8 cellular contexts compared by ENCODE assay signal in genomic region chr17:39197380-39198185, GRCh38. TPM values are rescaled to one million over a fixed set of nuclear protein-coding genes. Genes with fewer than 3 reads are reported as not detected.
DNase-seq lines count a peak whose midpoint lies in the region; ATAC-seq and TF ChIP-seq lines count a peak whose summit lies in the region.

TSS of gene CACNB1 (minus strand) at chr17:39197669. CDS start at chr17:39197495, 174 bp downstream.

- peaks cover 38% of the 10 kb centered on the region for H3K4me1 ChIP-seq in cardiac muscle cell (ENCODE audit: low read depth)
- peaks cover 12 to 21% of the 10 kb centered on the region in 2 experiments for H3K4me1 ChIP-seq in trophoblast cell (ENCODE audit: control insufficient read depth in 1 of 2, insufficient read depth in 2 of 2, low read length in 2 of 2)
- peaks cover 42 to 50% of the 10 kb centered on the region in 2 donors for H3K4me1 ChIP-seq in thyroid gland

- TF ChIP-seq POLR2A in thyroid gland (IDR thresholded peaks at IDR 0.05) = peak in 1 of 2 donors; percentile 67

- H3K4ac ChIP-seq in trophoblast cell (ENCODE audit: low read depth, low read length) = peak within 1 kb of the TSS; percentile 10

- peak; percentile 38 for DNase-seq in GM04504 (ENCODE audit: low read depth)
- DNase-seq in M059J (ENCODE audit: low read depth) = peak; percentile 73
- peak; percentile 65 for DNase-seq in T follicular helper cell (ENCODE audit: low read depth)
- DNase-seq in activated naive CD8-positive, alpha-beta T cell treated with anti-CD3 and anti-CD28 coated beads, Interleukin-2, amount 50 U/mL, for 16 hours (ENCODE audit: low read depth, low spot score) = peak; percentile 32
- DNase-seq in cardiac muscle cell (ENCODE audit: low read depth in 1 of 2, low spot score in 1 of 2) = peak; percentile 84 to 91
- DNase-seq in trophoblast cell = peak; percentile 25 to 61
- DNase-seq in thyroid gland = peak; percentile 73 to 79

- H3K14ac ChIP-seq in trophoblast cell (ENCODE audit: low read length) = peak within 1 kb of the TSS; percentile 61

- H3K36me3 ChIP-seq in cardiac muscle cell (peaks cover 12% of the 10 kb centered on the region), trophoblast cell (ENCODE audit: control insufficient read depth in 1 of 2, insufficient read depth in 2 of 2, low read length in 2 of 2) (peaks cover 11 to 15% of the 10 kb centered on the region in 2 experiments), thyroid gland (peaks cover 12 to 15% of the 10 kb centered on the region in 2 donors)

- intact Hi-C loops in thyroid gland (cut with DNase I) = no loop called here

- H3K23ac ChIP-seq in trophoblast cell (ENCODE audit: low read length) = no peak within 1 kb of the TSS

- H2BK5ac ChIP-seq in trophoblast cell (ENCODE audit: low read depth, low read length, poor library complexity) = no peak within 1 kb of the TSS

- peak within 1 kb of the TSS; percentile 94 for H3K4me2 ChIP-seq in trophoblast cell (ENCODE audit: low read length)

- no peak within 1 kb of the TSS for H3K18ac ChIP-seq in trophoblast cell (ENCODE audit: low read length)

- H4K12ac ChIP-seq in trophoblast cell (ENCODE audit: low read depth, low read length) = peak within 1 kb of the TSS; percentile 34

- H3K27me3 ChIP-seq in cardiac muscle cell (no peaks in the 10 kb centered on the region), trophoblast cell (ENCODE audit: insufficient read depth, low read length) (no peaks in the 10 kb centered on the region), thyroid gland (no peaks in the 10 kb centered on the region)

- no CpG with 5 or more reads among the region's 55 CpGs for WGBS in trophoblast cell (ENCODE audit: extremely low coverage, insufficient coverage, insufficient read length)
- WGBS in thyroid gland, 2 donors = 1 to 3% methylated on average over 7 to 35 of the region's 55 CpGs

- H2AFZ ChIP-seq in trophoblast cell (ENCODE audit: insufficient read depth, low read length, poor library complexity) = peak within 1 kb of the TSS; percentile 19

- H3K27ac ChIP-seq in cardiac muscle cell = no peak within 1 kb of the TSS
- H3K27ac ChIP-seq in trophoblast cell (ENCODE audit: low read depth, low read length) = no peak within 1 kb of the TSS
- peak within 1 kb of the TSS in 2 of 3 donors; percentile 56 to 74 for H3K27ac ChIP-seq in thyroid gland

- H2AK5ac ChIP-seq in trophoblast cell (ENCODE audit: low read length) = peak within 1 kb of the TSS; percentile 23

- TF ChIP-seq CTCF in cardiac muscle cell (IDR thresholded peaks at IDR 0.05; ENCODE audit: low read depth, low read length) = no peak
- TF ChIP-seq CTCF in thyroid gland (IDR thresholded peaks at IDR 0.05) = no peak

- H3K4me3 ChIP-seq in cardiac muscle cell (peak within 1 kb of the TSS; percentile 54), trophoblast cell (ENCODE audit: low read depth, low read length) (peak within 1 kb of the TSS; percentile 72), thyroid gland (replicated peaks in 1 of 3) (peak within 1 kb of the TSS in 2 of 3 donors; percentile 58 to 89)

- no peak for ATAC-seq in HG03457 (IDR thresholded peaks at IDR 0.05; ENCODE audit: unreplicated experiment)

- H3K9me3 ChIP-seq in cardiac muscle cell (ENCODE audit: low read depth) (no peaks in the 10 kb centered on the region), trophoblast cell (ENCODE audit: insufficient read depth, low read depth, low read length) (no peaks in the 10 kb centered on the region), thyroid gland (no peaks in the 10 kb centered on the region)

- H4K8ac ChIP-seq in trophoblast cell (ENCODE audit: low read depth, low read length) = peak within 1 kb of the TSS; percentile 57

- H2BK12ac ChIP-seq in trophoblast cell (ENCODE audit: low read length) = no peak within 1 kb of the TSS

- H4K91ac ChIP-seq in trophoblast cell (ENCODE audit: low read depth, low read length) = peak within 1 kb of the TSS; percentile 28

- H3K79me2 ChIP-seq in trophoblast cell (ENCODE audit: control insufficient read depth, insufficient read depth, low read length, poor library complexity) = peaks cover 9% of the 10 kb centered on the region

- H3K9ac ChIP-seq in trophoblast cell (ENCODE audit: low read length) = peak within 1 kb of the TSS; percentile 74

- H3K79me1 ChIP-seq in trophoblast cell (ENCODE audit: low read length) = peaks cover 7% of the 10 kb centered on the region

- H2BK120ac ChIP-seq in trophoblast cell (ENCODE audit: insufficient read depth, low read length, poor library complexity) = no peak within 1 kb of the TSS

RNA-seq across cellular contexts. Expression of gene CACNB1, which starts in this region (rescaled TPM):
- total RNA-seq in M059J (2014; rRNA removed; shearing (Covaris generic)) = 0.59 and 1.2 TPM in 2 replicates
- total RNA-seq in cardiac muscle cell (17.3 and 27.6 TPM in 2 replicates), thyroid gland (10 to 100 TPM in 1 of 4 donors, 1 to 10 TPM in 3; 5.8 to 10.1 (median 7.8) TPM)
- polyA plus RNA-seq in cardiac muscle cell = 41.6 and 57.1 TPM in 2 replicates
- 0.99 and 1.1 TPM in 2 replicates for polyA plus RNA-seq in trophoblast cell (2013)

Comparison
In these comparisons a context has a peak if more than half of its experiments do, and no peak if none do; other contexts are left out.
1. DNase-seq: peak in every context shown above with its lines; median percentile 88 in cardiac muscle cell; 76 in thyroid gland; 73 in M059J; 65 in T follicular helper cell; 43 in trophoblast cell; 38 in GM04504; 32 in activated naive CD8-positive, alpha-beta T cell treated with anti-CD3 and anti-CD28 coated beads, Interleukin-2, amount 50 U/mL, for 16 hours.
2. H3K27ac ChIP-seq: peak in thyroid gland (2 of 3); none in cardiac muscle cell (single experiment) and trophoblast cell (single experiment).
3. Peak in every context shown above with its lines, with median percentiles within 50 percentile points of each other: H3K4me3 ChIP-seq.